19 cellular contexts compared by ENCODE assay signal in the genomic region with DNA sequence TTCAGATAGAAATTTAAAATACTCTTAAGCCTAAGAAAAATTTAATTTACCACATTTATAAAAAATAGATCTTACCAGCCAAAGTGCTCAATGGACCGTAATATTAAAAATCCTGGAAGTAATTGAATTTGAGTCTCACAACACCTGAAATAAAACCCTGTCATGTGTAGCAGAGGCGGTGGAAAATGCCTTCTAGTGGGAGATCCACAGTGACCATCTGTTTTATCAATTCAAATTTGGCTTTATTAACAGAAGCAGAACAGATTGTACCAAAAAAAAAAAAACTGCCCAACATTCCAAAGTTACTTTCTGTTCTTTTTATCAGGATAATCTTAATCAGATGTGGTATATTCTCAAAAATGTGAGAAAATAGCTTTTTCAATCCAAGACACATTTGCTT.
A peak's percentile ranks its signal among the peaks of the same experiment; 100 is the strongest.
DNase-seq lines count a peak whose midpoint lies in the region; ATAC-seq and TF ChIP-seq lines count a peak whose summit lies in the region.
"Had no signal": no experiment of that assay in that cellular context is flagged by ENCODE, and none has a peak within 500 bp of the region (broad histone marks: within the 10 kb centered on the region; RNA-seq: fewer than 3 reads in every experiment).

No MANE protein-coding gene starts in this region.

- H4K20me1 ChIP-seq in Karpas-422 (ENCODE audit: insufficient read depth, low read depth, low read length): no peaks in the 10 kb centered on the region

- H3K4me1 ChIP-seq in suprapubic skin: no peaks in the 10 kb centered on the region
- no peaks in the 10 kb centered on the region for H3K4me1 ChIP-seq in lower lobe of right lung
- no peaks in the 10 kb centered on the region for H3K4me1 ChIP-seq in Karpas-422 (ENCODE audit: low read length)
- H3K4me1 ChIP-seq: BE2C had no signal

- H3K4me3 ChIP-seq in suprapubic skin (peak overlapping the region; percentile 1), lower lobe of right lung (no peak overlapping the region), Karpas-422 (ENCODE audit: low read length) (no peak overlapping the region)
- H3K4me3 ChIP-seq: GM12878 had no signal

- H3K9me3 ChIP-seq in suprapubic skin (no peaks in the 10 kb centered on the region), lower lobe of right lung (no peaks in the 10 kb centered on the region), Karpas-422 (ENCODE audit: low read length) (no peaks in the 10 kb centered on the region)
- H3K9me3 ChIP-seq: BE2C had no signal

- H3K27me3 ChIP-seq in suprapubic skin: no peaks in the 10 kb centered on the region
- H3K27me3 ChIP-seq in lower lobe of right lung (ENCODE audit: low read depth): no peaks in the 10 kb centered on the region
- no peaks in the 10 kb centered on the region for H3K27me3 ChIP-seq in Karpas-422 (ENCODE audit: low read length)
- H3K27me3 ChIP-seq: BE2C had no signal

- no peaks in the 10 kb centered on the region for H3K9me2 ChIP-seq in Karpas-422 (replicated peaks; ENCODE audit: insufficient read depth, low read length)

- WGBS in suprapubic skin: 78% methylated on average over 2 of the region's 2 CpGs

- DNase-seq in D341Med (ENCODE audit: low spot score): peak; percentile 30
- peak; percentile 10 for DNase-seq in NCI-H2171 (lab: John Stamatoyannopoulos, UW)
- peak; percentile 74 for DNase-seq in cerebellar cortex (ENCODE audit: low spot score)
- no peak for DNase-seq in suprapubic skin (ENCODE audit: low spot score in 2 of 2)
- no peak for DNase-seq in RWPE1 (ENCODE audit: low spot score)
- no peak for DNase-seq in lower lobe of right lung
- DNase-seq in Karpas-422: no peak
- DNase-seq: BE2C; CD4-positive, CD25-positive, alpha-beta regulatory T cell; CD8-positive, alpha-beta memory T cell; COR-L47; DMS153; DMS79 treated with DMSO at 0.1 percent for 48 hours; GOT3; H7; HFFc6 had no signal

- no peak overlapping the region for H3K4me2 ChIP-seq in Karpas-422 (ENCODE audit: low read depth, low read length, poor library complexity, severe bottlenecking)

- no peaks in the 10 kb centered on the region for H3K79me2 ChIP-seq in Karpas-422 (ENCODE audit: low read length)

- H3K36me3 ChIP-seq in suprapubic skin: no peaks in the 10 kb centered on the region
- H3K36me3 ChIP-seq in lower lobe of right lung: no peaks in the 10 kb centered on the region
- H3K36me3 ChIP-seq in Karpas-422 (ENCODE audit: insufficient read depth, low read length): no peaks in the 10 kb centered on the region

- no peak for TF ChIP-seq EP300 in suprapubic skin (IDR thresholded peaks at IDR 0.05)

- no peak for TF ChIP-seq CTCF in suprapubic skin (IDR thresholded peaks at IDR 0.05)
- TF ChIP-seq CTCF in RWPE1 (conservative IDR thresholded peaks at IDR 0.05; ENCODE audit: low read depth): no peak
- no peak for TF ChIP-seq CTCF in lower lobe of right lung (IDR thresholded peaks at IDR 0.05)

- H2AFZ ChIP-seq in Karpas-422 (ENCODE audit: low read length): no peak overlapping the region

- no peak for ATAC-seq in lower lobe of right lung
- ATAC-seq: GM12878, HCT116 had no signal

- H3K9ac ChIP-seq in Karpas-422 (ENCODE audit: low read length): no peak overlapping the region

- H3K27ac ChIP-seq in suprapubic skin (no peak overlapping the region), RWPE1 (no peak overlapping the region), lower lobe of right lung (no peak overlapping the region), Karpas-422 (ENCODE audit: low read length) (no peak overlapping the region)
- H3K27ac ChIP-seq: HL-60 had no signal

- intact Hi-C loops in lower lobe of right lung (cut with DNase I): no loop called here

- TF ChIP-seq POLR2A in suprapubic skin (IDR thresholded peaks at IDR 0.05): no peak

- POLR2A ChIA-PET in RWPE1 (lab: Yijun Ruan, JAX; ENCODE audit: low non-redundant PET): no interaction called here

- CTCF ChIA-PET in RWPE1 (lab: Yijun Ruan, JAX): interaction anchor here (0.7 kb wide), 2 partner anchors 14 to 219 kb away, joined by 3 to 9 read pairs; no protein-coding TSS in a partner anchor

Comparison
In these comparisons a context has a peak if more than half of its experiments do, and no peak if none do; other contexts are left out.
1. DNase-seq: peak in D341Med (single experiment), NCI-H2171 (single experiment) and cerebellar cortex (single experiment); none in suprapubic skin (0 of 2), RWPE1 (single experiment), lower lobe of right lung (single experiment) and Karpas-422 (single experiment).